1 cellular context compared by ENCODE assay signal in the genomic region with DNA sequence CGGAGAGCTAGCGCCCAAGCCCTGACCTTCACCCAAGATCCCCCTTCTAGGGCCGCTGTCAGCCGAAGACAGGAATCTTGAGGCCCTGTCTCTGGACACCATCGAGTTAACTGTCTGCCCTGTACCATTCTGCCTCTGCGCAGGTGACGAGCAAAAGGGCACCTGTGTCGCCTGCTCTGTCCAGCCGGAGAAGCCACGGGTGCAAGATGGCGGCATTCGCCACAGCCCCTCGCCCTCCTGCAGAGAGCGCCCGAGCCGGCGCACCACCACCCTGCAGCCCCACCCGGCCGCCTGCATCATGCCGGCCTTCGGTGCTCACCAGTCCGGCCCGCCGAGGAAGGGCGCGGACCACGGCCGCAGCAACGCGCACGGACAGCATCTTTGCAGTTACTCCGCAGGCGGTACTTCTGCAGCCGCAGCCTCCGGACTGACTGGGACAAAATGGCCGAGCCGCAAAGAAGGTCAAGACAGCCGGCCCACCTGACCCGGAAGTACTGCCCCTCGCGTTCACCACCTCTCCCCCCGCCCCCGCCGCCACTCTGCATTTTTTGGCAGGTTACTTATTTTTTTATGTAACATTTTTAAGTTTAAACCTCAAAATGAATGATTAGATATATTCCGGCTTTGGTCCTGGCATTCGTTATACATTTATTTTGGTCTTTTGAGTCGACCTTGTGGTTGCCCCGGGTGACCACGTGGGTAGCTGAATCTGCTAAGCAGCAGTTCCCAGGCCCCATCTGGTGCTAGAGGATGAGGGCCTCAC.
TF ChIP-seq lines count a peak whose summit lies in the region.

ATP5F1A (minus strand) TSS at position 444 of the 763 bp plus-strand sequence; CDS start at position 379, 65 bp downstream.

TF ChIP-seq in HepG2, 621 proteins besides CTCF, POLR2A, EP300 and RAD21 (continued from another document and continues in another):
- TF ChIP-seq E2F1 (CRISPR knock-in tag; IDR thresholded peaks at IDR 0.05) (peak; percentile 64), CEBPB (IDR thresholded peaks at IDR 0.05; ENCODE audit: borderline replicate concordance, low read depth, low read length) (no peak), DNMT3B (CRISPR knock-in tag; conservative IDR thresholded peaks at IDR 0.05) (0 out of 2 replicates have a peak, but pooled peaks have one; percentile 20), ZHX1 (CRISPR knock-in tag; IDR thresholded peaks at IDR 0.05; ENCODE audit: low read depth) (peak; percentile 82), MAFG (CRISPR knock-in tag; IDR thresholded peaks at IDR 0.05) (no peak), TARDBP (CRISPR knock-in tag; IDR thresholded peaks at IDR 0.05) (peak; percentile 77; the same call in 1 of the 2 replicates), NR2F2 (IDR thresholded peaks at IDR 0.05; ENCODE audit: borderline replicate concordance, low read depth) (peak; percentile 33; the same call in 1 of the 2 replicates), ARNT (IDR thresholded peaks at IDR 0.05) (no peak), ZNF160 (CRISPR knock-in tag; IDR thresholded peaks at IDR 0.05) (peak; percentile 77; the same call in 1 of the 2 replicates), THYN1 (CRISPR knock-in tag; IDR thresholded peaks at IDR 0.05; ENCODE audit: borderline replicate concordance, low read depth) (no peak), ZNF282 (IDR thresholded peaks at IDR 0.05; ENCODE audit: partially characterized antibody) (no peak), ZNF768 (CRISPR knock-in tag; IDR thresholded peaks at IDR 0.05) (peak; percentile 76; the same call in 1 of the 2 replicates), ZNF274 (CRISPR knock-in tag; IDR thresholded peaks at IDR 0.05) (peak; percentile 95), ZEB1 (IDR thresholded peaks at IDR 0.05; ENCODE audit: insufficient replicate concordance, low read depth) (no peak), ZGPAT (CRISPR knock-in tag; IDR thresholded peaks at IDR 0.05) (peak; percentile 86; the same call in 1 of the 2 replicates), ZNF709 (CRISPR knock-in tag; IDR thresholded peaks at IDR 0.05) (peak; percentile 78; the same call in 1 of the 2 replicates), SPEN (CRISPR knock-in tag; IDR thresholded peaks at IDR 0.05; ENCODE audit: low read depth) (peak; percentile 84), FOSL2 (CRISPR knock-in tag; IDR thresholded peaks at IDR 0.05) (peak; percentile 12), RFX5 (IDR thresholded peaks at IDR 0.05; ENCODE audit: low read depth, low read length) (no peak), CCAR2 (optimal IDR thresholded peaks at IDR 0.05; ENCODE audit: low read depth, low read length) (no peak), SMAD1 (CRISPR knock-in tag; IDR thresholded peaks at IDR 0.05; ENCODE audit: borderline replicate concordance, low read depth) (peak; percentile 84; the same call in 1 of the 2 replicates), NR2C2 (CRISPR knock-in tag; IDR thresholded peaks at IDR 0.05; ENCODE audit: borderline replicate concordance) (peak; percentile 99), SP5 (CRISPR knock-in tag; IDR thresholded peaks at IDR 0.05; ENCODE audit: borderline replicate concordance, low read depth) (no peak; the same call in 1 of the 2 replicates), NFAT5 (CRISPR knock-in tag; IDR thresholded peaks at IDR 0.05) (peak; percentile 19; the same call in 1 of the 2 replicates), ESRRA (CRISPR knock-in tag; IDR thresholded peaks at IDR 0.05; ENCODE audit: low read depth) (peak; percentile 91), SNRNP70 (IDR thresholded peaks at IDR 0.05; ENCODE audit: low read depth, low read length) (no peak), CBX1 (IDR thresholded peaks at IDR 0.05; ENCODE audit: low read depth) (peak; percentile 21), LBX2 (CRISPR knock-in tag; IDR thresholded peaks at IDR 0.05; ENCODE audit: borderline replicate concordance) (peak; percentile 77; the same call in 1 of the 2 replicates), ARID2 (CRISPR knock-in tag; IDR thresholded peaks at IDR 0.05; ENCODE audit: borderline replicate concordance) (0 out of 2 replicates have a peak, but pooled peaks have one; percentile 70), THAP11 (CRISPR knock-in tag; IDR thresholded peaks at IDR 0.05) (peak; percentile 91), ZNF543 (CRISPR knock-in tag; IDR thresholded peaks at IDR 0.05) (peak; percentile 39; the same call in 1 of the 2 replicates), EEA1 (CRISPR knock-in tag; IDR thresholded peaks at IDR 0.05; ENCODE audit: borderline replicate concordance) (no peak), CREM (IDR thresholded peaks at IDR 0.05) (0 out of 2 replicates have a peak, but pooled peaks have one; percentile 38), CREM (CRISPR knock-in tag; IDR thresholded peaks at IDR 0.05) (no peak)
- TF ChIP-seq, protein P1, sequence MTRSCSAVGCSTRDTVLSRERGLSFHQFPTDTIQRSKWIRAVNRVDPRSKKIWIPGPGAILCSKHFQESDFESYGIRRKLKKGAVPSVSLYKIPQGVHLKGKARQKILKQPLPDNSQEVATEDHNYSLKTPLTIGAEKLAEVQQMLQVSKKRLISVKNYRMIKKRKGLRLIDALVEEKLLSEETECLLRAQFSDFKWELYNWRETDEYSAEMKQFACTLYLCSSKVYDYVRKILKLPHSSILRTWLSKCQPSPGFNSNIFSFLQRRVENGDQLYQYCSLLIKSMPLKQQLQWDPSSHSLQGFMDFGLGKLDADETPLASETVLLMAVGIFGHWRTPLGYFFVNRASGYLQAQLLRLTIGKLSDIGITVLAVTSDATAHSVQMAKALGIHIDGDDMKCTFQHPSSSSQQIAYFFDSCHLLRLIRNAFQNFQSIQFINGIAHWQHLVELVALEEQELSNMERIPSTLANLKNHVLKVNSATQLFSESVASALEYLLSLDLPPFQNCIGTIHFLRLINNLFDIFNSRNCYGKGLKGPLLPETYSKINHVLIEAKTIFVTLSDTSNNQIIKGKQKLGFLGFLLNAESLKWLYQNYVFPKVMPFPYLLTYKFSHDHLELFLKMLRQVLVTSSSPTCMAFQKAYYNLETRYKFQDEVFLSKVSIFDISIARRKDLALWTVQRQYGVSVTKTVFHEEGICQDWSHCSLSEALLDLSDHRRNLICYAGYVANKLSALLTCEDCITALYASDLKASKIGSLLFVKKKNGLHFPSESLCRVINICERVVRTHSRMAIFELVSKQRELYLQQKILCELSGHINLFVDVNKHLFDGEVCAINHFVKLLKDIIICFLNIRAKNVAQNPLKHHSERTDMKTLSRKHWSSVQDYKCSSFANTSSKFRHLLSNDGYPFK (CRISPR knock-in tag; IDR thresholded peaks at IDR 0.05; ENCODE audit: borderline replicate concordance), result peak; percentile 99
- TF ChIP-seq, protein P2, sequence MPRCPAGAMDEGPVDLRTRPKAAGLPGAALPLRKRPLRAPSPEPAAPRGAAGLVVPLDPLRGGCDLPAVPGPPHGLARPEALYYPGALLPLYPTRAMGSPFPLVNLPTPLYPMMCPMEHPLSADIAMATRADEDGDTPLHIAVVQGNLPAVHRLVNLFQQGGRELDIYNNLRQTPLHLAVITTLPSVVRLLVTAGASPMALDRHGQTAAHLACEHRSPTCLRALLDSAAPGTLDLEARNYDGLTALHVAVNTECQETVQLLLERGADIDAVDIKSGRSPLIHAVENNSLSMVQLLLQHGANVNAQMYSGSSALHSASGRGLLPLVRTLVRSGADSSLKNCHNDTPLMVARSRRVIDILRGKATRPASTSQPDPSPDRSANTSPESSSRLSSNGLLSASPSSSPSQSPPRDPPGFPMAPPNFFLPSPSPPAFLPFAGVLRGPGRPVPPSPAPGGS (CRISPR knock-in tag; IDR thresholded peaks at IDR 0.05), result peak; percentile 89; the same call in 1 of the 2 replicates
- TF ChIP-seq, protein P3, sequence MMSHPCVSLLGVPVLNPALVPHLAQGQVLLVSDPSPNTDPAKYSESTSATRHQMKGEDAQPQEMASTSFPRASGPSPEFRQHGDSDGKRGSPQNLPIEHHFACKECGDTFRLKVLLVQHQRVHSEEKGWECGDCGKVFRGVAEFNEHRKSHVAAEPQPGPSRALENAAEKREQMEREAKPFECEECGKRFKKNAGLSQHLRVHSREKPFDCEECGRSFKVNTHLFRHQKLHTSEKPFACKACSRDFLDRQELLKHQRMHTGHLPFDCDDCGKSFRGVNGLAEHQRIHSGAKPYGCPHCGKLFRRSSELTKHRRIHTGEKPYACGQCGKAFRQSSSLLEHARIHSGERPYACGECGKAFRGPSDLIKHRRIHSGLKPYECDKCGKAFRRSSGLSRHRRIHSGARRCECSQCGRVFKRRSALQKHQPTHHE (CRISPR knock-in tag; IDR thresholded peaks at IDR 0.05; ENCODE audit: borderline replicate concordance), result peak; percentile 85
- TF ChIP-seq, protein P4, sequence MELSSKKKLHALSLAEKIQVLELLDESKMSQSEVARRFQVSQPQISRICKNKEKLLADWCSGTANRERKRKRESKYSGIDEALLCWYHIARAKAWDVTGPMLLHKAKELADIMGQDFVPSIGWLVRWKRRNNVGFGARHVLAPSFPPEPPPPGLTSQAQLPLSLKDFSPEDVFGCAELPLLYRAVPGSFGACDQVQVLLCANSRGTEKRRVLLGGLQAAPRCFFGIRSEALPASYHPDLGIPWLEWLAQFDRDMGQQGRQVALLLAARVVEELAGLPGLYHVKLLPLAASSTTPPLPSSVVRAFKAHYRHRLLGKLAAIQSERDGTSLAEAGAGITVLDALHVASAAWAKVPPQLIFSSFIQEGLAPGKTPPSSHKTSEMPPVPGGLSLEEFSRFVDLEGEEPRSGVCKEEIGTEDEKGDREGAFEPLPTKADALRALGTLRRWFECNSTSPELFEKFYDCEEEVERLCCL (CRISPR knock-in tag; IDR thresholded peaks at IDR 0.05; ENCODE audit: borderline replicate concordance), result no peak
